In genomic region chr6:150857062-150857905, GRCh38 we compare ENCODE assay signal across 8 cellular contexts. TPM values are rescaled to one million over a fixed set of nuclear protein-coding genes. Genes with fewer than 3 reads are reported as not detected.
DNase-seq lines count a peak whose midpoint lies in the region; ATAC-seq, FAIRE-seq and TF ChIP-seq lines count a peak whose summit lies in the region.

No MANE protein-coding gene starts in this region.

- WGBS in esophagus, 2 donors, result 23 to 39% methylated on average over 5 of the region's 5 CpGs
- 40 to 48% methylated on average over 5 of the region's 5 CpGs for WGBS in pancreas, 2 donors

- H3K4me3 ChIP-seq in Peyer's patch (no peak overlapping the region), esophagus (ENCODE audit: low read depth in 1 of 2, low read length in 2 of 2) (no peak overlapping the region), pancreas (no peak overlapping the region)

- H3K27ac ChIP-seq in Peyer's patch (peak overlapping the region; percentile 3 to 75 (median 20)), esophagus (ENCODE audit: low read depth in 2 of 2, low read length in 1 of 2) (peak overlapping the region; percentile 24 to 67), pancreas (peak overlapping the region; percentile 34 to 75 (median 58))

- intact Hi-C loops in pancreas (cut with DNase I), result no loop called here

- peak; percentile 96 for DNase-seq in GM04503 (ENCODE audit: low read depth)
- no peak for DNase-seq in Peyer's patch
- no peak for DNase-seq in pancreas
- no peak for DNase-seq in T-helper 9 cell
- DNase-seq in NCI-H524 treated with DMSO at 0.1 percent for 48 hours (lab: John Stamatoyannopoulos, UW), result no peak
- no peak for DNase-seq in activated naive CD4-positive, alpha-beta T cell treated with Interleukin-2 at 50 U/mL for 16 hours

- H3K9me3 ChIP-seq in Peyer's patch (no peaks in the 10 kb centered on the region), esophagus (ENCODE audit: control insufficient read depth in 2 of 2, insufficient read depth in 1 of 2, low read depth in 1 of 2, low read length in 1 of 2) (no peaks in the 10 kb centered on the region), pancreas (no peaks in the 10 kb centered on the region)

- H3K27me3 ChIP-seq in Peyer's patch, result no peaks in the 10 kb centered on the region
- H3K27me3 ChIP-seq in esophagus (ENCODE audit: control insufficient read depth in 1 of 2, insufficient read depth in 2 of 2, low read length in 2 of 2), result no peaks in the 10 kb centered on the region
- H3K27me3 ChIP-seq in pancreas, result no peaks in the 10 kb centered on the region

- H3K4me1 ChIP-seq in Peyer's patch (peaks cover 0 to 11% (median 0%) of the 10 kb centered on the region in 4 donors), esophagus (ENCODE audit: control insufficient read depth in 2 of 2, insufficient read depth in 2 of 2, low read length in 1 of 2) (peaks cover 0 to 3% of the 10 kb centered on the region in 2 donors), pancreas (peaks cover 0 to 16% (median 14%) of the 10 kb centered on the region in 3 donors)

- H3K36me3 ChIP-seq in Peyer's patch (no peaks in the 10 kb centered on the region), esophagus (ENCODE audit: control insufficient read depth in 2 of 2, insufficient read depth in 2 of 2, low read length in 1 of 2) (no peaks in the 10 kb centered on the region), pancreas (no peaks in the 10 kb centered on the region)

- no peak for TF ChIP-seq POLR2A in Peyer's patch (IDR thresholded peaks at IDR 0.05)

- TF ChIP-seq CTCF in Peyer's patch (IDR thresholded peaks at IDR 0.05) (no peak), pancreas (IDR thresholded peaks at IDR 0.05) (no peak)

- ATAC-seq in pancreas, result peak; percentile 86 to 91 (median 88)
- ATAC-seq in HG03025 (IDR thresholded peaks at IDR 0.05; ENCODE audit: low FRiP score, unreplicated experiment), result no peak

- FAIRE-seq in pancreas (lab: Jason Lieb, UNC), result no peak

RNA-seq across cellular contexts. Expression of gene MTHFD1L, which starts 8.2 kb away (rescaled TPM):
- 10 to 100 TPM in 1 of 4 donors, 1 to 10 TPM in 3; 4.3 to 23.1 (median 4.7) TPM for total RNA-seq in Peyer's patch
- 1 to 10 TPM; 1.6 to 4.1 TPM for polyA plus RNA-seq in esophagus
- 10 to 100 TPM in 3 of 6 donors, 1 to 10 TPM in 3; 7.4 to 26.5 (median 11.4) TPM for total RNA-seq in pancreas
- 1 to 10 TPM; 3.2 to 3.6 TPM for polyA plus RNA-seq in pancreas
